Comparison of ENCODE assay signal across 8 cellular contexts in genomic region chr3:129605593-129606521, GRCh38. TPM values are rescaled to one million over a fixed set of nuclear protein-coding genes. Genes with fewer than 3 reads are reported as not detected.
DNase-seq lines count a peak whose midpoint lies in the region; ATAC-seq and TF ChIP-seq lines count a peak whose summit lies in the region.

No MANE protein-coding gene starts in this region.

- H3K36me3 Mint-ChIP-seq in activated T-helper 2 cell treated with anti-CD3 and anti-CD28 coated beads, Interferon-gamma antibody, Interleukin-2, Interleukin-4, amounts not matched to agents 10 μg/mL and 5 μg/mL and 100 μg/mL, durations not matched to agents 14 hours and 24 hours and 36 hours (ENCODE audit: low read depth): no peaks in the 10 kb centered on the region

- H3K4me3 ChIP-seq in fibroblast of pulmonary artery (replicated peaks; ENCODE audit: low read depth, low read length) (peak overlapping the region; percentile 90), neuron (ENCODE audit: low read length) (peak overlapping the region; percentile 26)

- H3K4me3 Mint-ChIP-seq in activated T-helper 2 cell treated with anti-CD3 and anti-CD28 coated beads, Interferon-gamma antibody, Interleukin-2, Interleukin-4, amounts not matched to agents 10 μg/mL and 5 μg/mL and 100 μg/mL, durations not matched to agents 14 hours and 24 hours and 36 hours (ENCODE audit: low read depth): peak overlapping the region; percentile 85

- H3K9me3 Mint-ChIP-seq in activated T-helper 2 cell treated with anti-CD3 and anti-CD28 coated beads, Interferon-gamma antibody, Interleukin-2, Interleukin-4, amounts not matched to agents 10 μg/mL and 5 μg/mL and 100 μg/mL, durations not matched to agents 14 hours and 24 hours and 36 hours: no peaks in the 10 kb centered on the region

- peaks cover 10% of the 10 kb centered on the region for H3K4me1 Mint-ChIP-seq in activated T-helper 2 cell treated with anti-CD3 and anti-CD28 coated beads, Interferon-gamma antibody, Interleukin-2, Interleukin-4, amounts not matched to agents 10 μg/mL and 5 μg/mL and 100 μg/mL, durations not matched to agents 14 hours and 24 hours and 36 hours (ENCODE audit: low read depth)

- peaks cover 18% of the 10 kb centered on the region for H3K27me3 ChIP-seq in neuron (ENCODE audit: insufficient read depth, low read length)

- peaks cover 14% of the 10 kb centered on the region for H3K4me1 ChIP-seq in neuron (ENCODE audit: insufficient read depth, low read length)

- intact Hi-C loops in activated T-helper 2 cell treated with anti-CD3 and anti-CD28 coated beads, Interferon-gamma antibody, Interleukin-2, Interleukin-4, amounts not matched to agents 10 μg/mL and 5 μg/mL and 100 μg/mL, durations not matched to agents 14 hours and 24 hours and 36 hours (cut with micrococcal nuclease): loop anchor here (5.0 kb wide), 1 partner anchor 286 kb away; the partner anchor contains the start of gene TMCC1

- H3K27me3 Mint-ChIP-seq in activated T-helper 2 cell treated with anti-CD3 and anti-CD28 coated beads, Interferon-gamma antibody, Interleukin-2, Interleukin-4, amounts not matched to agents 10 μg/mL and 5 μg/mL and 100 μg/mL, durations not matched to agents 14 hours and 24 hours and 36 hours (ENCODE audit: low read depth): peaks cover 52% of the 10 kb centered on the region

- H3K36me3 ChIP-seq in neuron (ENCODE audit: insufficient read depth, low read length): no peaks in the 10 kb centered on the region

- H3K27ac Mint-ChIP-seq in activated T-helper 2 cell treated with anti-CD3 and anti-CD28 coated beads, Interferon-gamma antibody, Interleukin-2, Interleukin-4, amounts not matched to agents 10 μg/mL and 5 μg/mL and 100 μg/mL, durations not matched to agents 14 hours and 24 hours and 36 hours: peak overlapping the region; percentile 29

- peak; percentile 22 for DNase-seq in NCI-H2107 treated with DMSO at 0.1 percent for 48 hours (lab: John Stamatoyannopoulos, UW; ENCODE audit: unreplicated experiment)
- DNase-seq in NCI-H2107 (lab: John Stamatoyannopoulos, UW): no peak
- peak; percentile 81 for DNase-seq in NCI-H82 (lab: John Stamatoyannopoulos, UW)
- peak; percentile 30 for DNase-seq in activated T-helper 2 cell treated with anti-CD3 and anti-CD28 coated beads, Interferon-gamma antibody, Interleukin-2, Interleukin-4, amounts not matched to agents 10 μg/mL and 5 μg/mL and 100 μg/mL, durations not matched to agents 14 hours and 24 hours and 36 hours (ENCODE audit: low spot score)
- peak; percentile 59 for DNase-seq in fibroblast of pulmonary artery (ENCODE audit: low read depth)

- H2AFZ ChIP-seq in neuron (ENCODE audit: low read depth, low read length): peak overlapping the region; percentile 60

- ATAC-seq in HG03159 (IDR thresholded peaks at IDR 0.05; ENCODE audit: unreplicated experiment) (no peak), HG03571 (IDR thresholded peaks at IDR 0.05; ENCODE audit: unreplicated experiment) (no peak)

- H3K9me3 ChIP-seq in neuron (ENCODE audit: low read length): no peaks in the 10 kb centered on the region

- no peak for TF ChIP-seq CTCF in fibroblast of pulmonary artery (IDR thresholded peaks at IDR 0.05; ENCODE audit: low read length, missing control alignments)

RNA-seq across cellular contexts. Expression of gene PLXND1, which starts 0.6 kb away (rescaled TPM):
- total RNA-seq in activated T-helper 2 cell treated with anti-CD3 and anti-CD28 coated beads, Interferon-gamma antibody, Interleukin-2, Interleukin-4, amounts not matched to agents 10 μg/mL and 5 μg/mL and 100 μg/mL, durations not matched to agents 14 hours and 24 hours and 36 hours: 1.3 and 2.7 TPM in 2 replicates
